9 cellular contexts compared by ENCODE assay signal in genomic region chr12:112907415-112908157, GRCh38. TPM values are rescaled to one million over a fixed set of nuclear protein-coding genes. Genes with fewer than 3 reads are reported as not detected.
DNase-seq lines count a peak whose midpoint lies in the region; ATAC-seq, FAIRE-seq and TF ChIP-seq lines count a peak whose summit lies in the region.
"Had no signal": no experiment of that assay in that cellular context is flagged by ENCODE, and none has a peak within 500 bp of the region (broad histone marks: within the 10 kb centered on the region; RNA-seq: fewer than 3 reads in every experiment).

No MANE protein-coding gene starts in this region.

- H3K27me3 ChIP-seq in A673 (replicated peaks; ENCODE audit: insufficient read depth, low read depth, low read length, poor library complexity) (no peaks in the 10 kb centered on the region), mucosa of rectum (ENCODE audit: control insufficient read depth in 2 of 2, insufficient read depth in 2 of 2, low read length in 2 of 2) (no peaks in the 10 kb centered on the region)

- POLR2A ChIA-PET in A673 (lab: Charles Lee; ENCODE audit: low non-redundant PET) = no interaction called here

- peak overlapping the region; percentile 38 for H3K4me3 ChIP-seq in A673 (ENCODE audit: low read depth, low read length, poor library complexity, severe bottlenecking)
- peak overlapping the region; percentile 90 to 97 for H3K4me3 ChIP-seq in mucosa of rectum (ENCODE audit: low read length in 2 of 2)

- H3K9ac ChIP-seq in mucosa of rectum (ENCODE audit: low read depth in 1 of 2, low read length in 2 of 2) = peak overlapping the region; percentile 73 to 84

- intact Hi-C loops in A673 (cut with micrococcal nuclease; ENCODE audit: unreplicated experiment) = no loop called here

- peak overlapping the region; percentile 90 for H3K27ac Mint-ChIP-seq in activated naive CD8-positive, alpha-beta T cell treated with anti-CD3 and anti-CD28 coated beads for 36 hours

- peaks cover 28% of the 10 kb centered on the region for H3K36me3 Mint-ChIP-seq in activated naive CD8-positive, alpha-beta T cell treated with anti-CD3 and anti-CD28 coated beads for 36 hours

- no peak for TF ChIP-seq CTCF in A673 (conservative IDR thresholded peaks at IDR 0.05; ENCODE audit: low read depth, low read length)

- H3K9me3 Mint-ChIP-seq in activated naive CD8-positive, alpha-beta T cell treated with anti-CD3 and anti-CD28 coated beads for 36 hours = peaks cover 2% of the 10 kb centered on the region

- H3K4me1 ChIP-seq in A673 (ENCODE audit: insufficient read depth, low read length, poor library complexity, severe bottlenecking) (peaks cover 17% of the 10 kb centered on the region), mucosa of rectum (ENCODE audit: control insufficient read depth in 2 of 2, insufficient read depth in 2 of 2, low read length in 2 of 2) (peaks cover 30 to 50% of the 10 kb centered on the region in 2 donors)

- H3K27ac ChIP-seq in A673 (ENCODE audit: low read depth, low read length, poor library complexity, severe bottlenecking) (no peak overlapping the region), mucosa of rectum (ENCODE audit: low read depth in 2 of 2, low read length in 2 of 2) (peak overlapping the region; percentile 94)

- no peak for DNase-seq in A673 (ENCODE audit: low spot score)
- no peak for DNase-seq in activated naive CD8-positive, alpha-beta T cell treated with anti-CD3 and anti-CD28 coated beads for 36 hours
- DNase-seq in NCI-H2107 treated with DMSO at 0.1 percent for 48 hours (lab: John Stamatoyannopoulos, UW; ENCODE audit: unreplicated experiment) = no peak
- no peak for DNase-seq in HTR-8/SVneo (ENCODE audit: insufficient read length, low spot score)
- no peak for DNase-seq in cerebellar nuclear complex (lab: John Stamatoyannopoulos, UW)

- H3K27me3 Mint-ChIP-seq in activated naive CD8-positive, alpha-beta T cell treated with anti-CD3 and anti-CD28 coated beads for 36 hours = no peaks in the 10 kb centered on the region

- FAIRE-seq in HTR-8/SVneo (lab: Jason Lieb, UNC) = no peak
- FAIRE-seq: G401.6 had no signal

- peaks cover 8% of the 10 kb centered on the region for H3K9me3 ChIP-seq in A673 (ENCODE audit: low read depth, low read length, poor library complexity, severe bottlenecking)
- no peaks in the 10 kb centered on the region for H3K9me3 ChIP-seq in mucosa of rectum (ENCODE audit: control insufficient read depth in 2 of 2, low read length in 2 of 2)

- CTCF ChIA-PET in A673 (lab: Charles Lee) = no interaction called here

- no TSS peak for BruUV-seq in A673 (replicated peaks; lab: Mats Ljungman, UMichigan)

- H3K4me3 Mint-ChIP-seq in activated naive CD8-positive, alpha-beta T cell treated with anti-CD3 and anti-CD28 coated beads for 36 hours = peak overlapping the region; percentile 90

- ATAC-seq in GM19043 (IDR thresholded peaks at IDR 0.05; ENCODE audit: low read depth, unreplicated experiment) (peak; percentile 42), HG03175 (IDR thresholded peaks at IDR 0.05; ENCODE audit: unreplicated experiment) (peak; percentile 53)

- no peaks in the 10 kb centered on the region for H3K36me3 ChIP-seq in A673 (ENCODE audit: insufficient read depth, low read length, poor library complexity, severe bottlenecking)
- peaks cover 4 to 24% of the 10 kb centered on the region in 2 donors for H3K36me3 ChIP-seq in mucosa of rectum (ENCODE audit: control insufficient read depth in 2 of 2, insufficient read depth in 2 of 2, low read length in 2 of 2)

- peaks cover 42% of the 10 kb centered on the region for H3K4me1 Mint-ChIP-seq in activated naive CD8-positive, alpha-beta T cell treated with anti-CD3 and anti-CD28 coated beads for 36 hours

RNA-seq across cellular contexts. Expression of gene OAS1, which starts 0.8 kb away (rescaled TPM):
- 12.4 and 15.6 TPM in 2 replicates for total RNA-seq in A673 (2021)
- total RNA-seq in activated naive CD8-positive, alpha-beta T cell treated with anti-CD3 and anti-CD28 coated beads for 36 hours = 10 to 100 TPM; 33.6 to 34.9 TPM

RNA-seq across cellular contexts. Expression of gene OAS3, which starts 30.7 kb away (rescaled TPM):
- total RNA-seq in A673 (2021) = 36.9 and 42.6 TPM in 2 replicates
- 10 to 100 TPM; 37.4 to 39.8 TPM for total RNA-seq in activated naive CD8-positive, alpha-beta T cell treated with anti-CD3 and anti-CD28 coated beads for 36 hours
